In genomic region chr2:54722641-54723299, GRCh38 we compare ENCODE assay signal across 8 cellular contexts. TPM values are rescaled to one million over a fixed set of nuclear protein-coding genes. Genes with fewer than 3 reads are reported as not detected.
DNase-seq lines count a peak whose midpoint lies in the region; ATAC-seq and TF ChIP-seq lines count a peak whose summit lies in the region.

No MANE protein-coding gene starts in this region.

- peak in 1 of 2 experiments; percentile 16 for DNase-seq in Caco-2
- no peak for DNase-seq in immature natural killer cell
- no peak for DNase-seq in suprapubic skin (ENCODE audit: low spot score in 2 of 2)
- no peak for DNase-seq in NCI-H128 (lab: John Stamatoyannopoulos, UW; ENCODE audit: unreplicated experiment)
- no peak for DNase-seq in cerebellar cortex (ENCODE audit: low spot score)
- no peak for DNase-seq in hippocampal formation (lab: John Stamatoyannopoulos, UW)

- 6% methylated on average over 20 of the region's 20 CpGs for WGBS in suprapubic skin

- POLR2A ChIA-PET in Caco-2 (lab: Charles Lee), result interaction anchor here (0.6 to 1.7 kb wide), 2 partner anchors 31 to 833 kb away, joined by 4 read pairs; no protein-coding TSS in a partner anchor

- H3K9me3 Mint-ChIP-seq in Caco-2 (ENCODE audit: unreplicated experiment) (no peaks in the 10 kb centered on the region), immature natural killer cell (peaks cover 0 to 1% (median 0%) of the 10 kb centered on the region in 6 donors)
- no peaks in the 10 kb centered on the region for H3K9me3 Mint-ChIP-seq in activated naive CD8-positive, alpha-beta T cell (ENCODE audit: low read depth)

- peaks cover 6% of the 10 kb centered on the region for H3K27me3 Mint-ChIP-seq in Caco-2 (ENCODE audit: insufficient read depth, unreplicated experiment)
- peaks cover 33% of the 10 kb centered on the region for H3K27me3 Mint-ChIP-seq in activated naive CD8-positive, alpha-beta T cell
- peaks cover 9 to 17% (median 16%) of the 10 kb centered on the region in 3 donors for H3K27me3 Mint-ChIP-seq in immature natural killer cell (ENCODE audit: low read depth in 3 of 3)

- H3K4me3 Mint-ChIP-seq in Caco-2 (ENCODE audit: unreplicated experiment), result peak overlapping the region; percentile 92
- H3K4me3 Mint-ChIP-seq in activated naive CD8-positive, alpha-beta T cell, result peak overlapping the region; percentile 94
- peak overlapping the region; percentile 89 to 98 (median 94) for H3K4me3 Mint-ChIP-seq in immature natural killer cell

- H3K27ac ChIP-seq in suprapubic skin, result peak overlapping the region; percentile 52

- H3K36me3 Mint-ChIP-seq in Caco-2 (ENCODE audit: insufficient read depth, unreplicated experiment) (no peaks in the 10 kb centered on the region), immature natural killer cell (no peaks in the 10 kb centered on the region)
- no peaks in the 10 kb centered on the region for H3K36me3 Mint-ChIP-seq in activated naive CD8-positive, alpha-beta T cell

- H3K27me3 ChIP-seq in Caco-2 (replicated peaks; ENCODE audit: control insufficient read depth, insufficient read depth, low read length) (no peaks in the 10 kb centered on the region), suprapubic skin (no peaks in the 10 kb centered on the region)

- no peak for TF ChIP-seq POLR2A in suprapubic skin (IDR thresholded peaks at IDR 0.05)

- no peaks in the 10 kb centered on the region for H3K36me3 ChIP-seq in Caco-2 (ENCODE audit: control insufficient read depth, insufficient read depth, low read length)
- H3K36me3 ChIP-seq in suprapubic skin, result no peaks in the 10 kb centered on the region

- H3K27ac Mint-ChIP-seq in Caco-2 (ENCODE audit: unreplicated experiment) (peak overlapping the region; percentile 70), immature natural killer cell (peak overlapping the region; percentile 58 to 88 (median 74))
- H3K27ac Mint-ChIP-seq in activated naive CD8-positive, alpha-beta T cell, result peak overlapping the region; percentile 30

- CTCF ChIA-PET in Caco-2 (lab: Charles Lee), result interaction anchor here (0.9 to 1.5 kb wide), 2 partner anchors 17 to 177 kb away, joined by 3 read pairs; no protein-coding TSS in a partner anchor

- intact Hi-C loops in Caco-2 (cut with micrococcal nuclease; ENCODE audit: unreplicated experiment), result loop anchor here (2.0 to 5.0 kb wide), 2 partner anchors 32 to 115 kb away; no protein-coding TSS in a partner anchor

- H3K9me3 ChIP-seq in Caco-2, result no peaks in the 10 kb centered on the region
- no peaks in the 10 kb centered on the region for H3K9me3 ChIP-seq in suprapubic skin

- ATAC-seq in HG03135 (IDR thresholded peaks at IDR 0.05; ENCODE audit: unreplicated experiment), result peak; percentile 10

- no peaks in the 10 kb centered on the region for H3K4me1 ChIP-seq in Caco-2
- H3K4me1 ChIP-seq in suprapubic skin, result peaks cover 17% of the 10 kb centered on the region

- TF ChIP-seq EP300 in suprapubic skin (IDR thresholded peaks at IDR 0.05), result no peak

- peak overlapping the region; percentile 76 for H3K4me3 ChIP-seq in Caco-2 (ENCODE audit: low read depth, low read length)
- H3K4me3 ChIP-seq in suprapubic skin, result peak overlapping the region; percentile 74

- TF ChIP-seq CTCF in Caco-2 (IDR thresholded peaks at IDR 0.05; ENCODE audit: insufficient read depth in 1 of 2, low read depth in 1 of 2, low read length in 1 of 2, severe bottlenecking in 1 of 2, unreplicated experiment in 1 of 2) (no peak), suprapubic skin (IDR thresholded peaks at IDR 0.05) (no peak)

- TSS peak; percentile 76 for BruUV-seq in Caco-2 (replicated peaks; lab: Mats Ljungman, UMichigan)

- no peaks in the 10 kb centered on the region for H3K4me1 Mint-ChIP-seq in Caco-2 (ENCODE audit: low read depth, unreplicated experiment)
- H3K4me1 Mint-ChIP-seq in activated naive CD8-positive, alpha-beta T cell (ENCODE audit: low read depth), result peaks cover 14% of the 10 kb centered on the region
- peaks cover 19 to 24% of the 10 kb centered on the region in 2 donors for H3K4me1 Mint-ChIP-seq in immature natural killer cell

RNA-seq across cellular contexts. Expression of gene EML6, which starts 0.7 kb away (rescaled TPM):
- total RNA-seq in Caco-2 (2022) (5.2 and 9.7 TPM in 2 replicates), suprapubic skin (10 to 100 TPM in 1 of 4 donors, 1 to 10 TPM in 3; 2.3 to 15.1 (median 4.1) TPM)
- polyA plus RNA-seq in immature natural killer cell, result under 1 TPM in 1 of 3 donors, not detected in 2; 0.02 TPM
